ENCODE assay signal across 15 cellular contexts in genomic region chr1:93255222-93256079, GRCh38.
DNase-seq lines count a peak whose midpoint lies in the region; ATAC-seq, FAIRE-seq and TF ChIP-seq lines count a peak whose summit lies in the region.
"Had no signal": no experiment of that assay in that cellular context is flagged by ENCODE, and none has a peak within 500 bp of the region (broad histone marks: within the 10 kb centered on the region; RNA-seq: fewer than 3 reads in every experiment).

No MANE protein-coding gene starts in this region.

- H3K4me3 Mint-ChIP-seq in osteocyte (ENCODE audit: unreplicated experiment) = no peak overlapping the region
- H3K4me3 Mint-ChIP-seq: activated naive CD4-positive, alpha-beta T cell treated with anti-CD3 and anti-CD28 coated beads, Interleukin-2, amount 50 U/mL, for 24 hours had no signal

- peaks cover 9% of the 10 kb centered on the region for H3K9me3 Mint-ChIP-seq in osteocyte (ENCODE audit: unreplicated experiment)

- intact Hi-C loops in prostate gland (cut with DNase I) = no loop called here

- peak overlapping the region; percentile 14 for H3K27ac Mint-ChIP-seq in osteocyte (ENCODE audit: unreplicated experiment)
- H3K27ac Mint-ChIP-seq: activated naive CD4-positive, alpha-beta T cell treated with anti-CD3 and anti-CD28 coated beads, Interleukin-2, amount 50 U/mL, for 24 hours had no signal

- no peaks in the 10 kb centered on the region for H3K27me3 Mint-ChIP-seq in osteocyte (ENCODE audit: unreplicated experiment)
- H3K27me3 Mint-ChIP-seq: activated naive CD4-positive, alpha-beta T cell treated with anti-CD3 and anti-CD28 coated beads, Interleukin-2, amount 50 U/mL, for 24 hours had no signal

- 94% methylated on average over 8 of the region's 8 CpGs for WGBS in prostate gland

- H3K36me3 ChIP-seq in prostate gland = no peaks in the 10 kb centered on the region
- H3K36me3 ChIP-seq in H7 (replicated peaks; ENCODE audit: control insufficient read depth, insufficient read depth, low read length) = peaks cover 1% of the 10 kb centered on the region

- H3K36me3 Mint-ChIP-seq in osteocyte (ENCODE audit: unreplicated experiment) = peaks cover 11% of the 10 kb centered on the region

- no peak for ATAC-seq in HG03439 (IDR thresholded peaks at IDR 0.05; ENCODE audit: unreplicated experiment)
- ATAC-seq: left lobe of liver, Right ventricle myocardium inferior had no signal

- H3K27me3 ChIP-seq in prostate gland (replicated peaks; ENCODE audit: insufficient read depth) (no peaks in the 10 kb centered on the region), H7 (ENCODE audit: control insufficient read depth, insufficient read depth, low read length) (no peaks in the 10 kb centered on the region)

- H3K4me3 ChIP-seq in prostate gland = no peak overlapping the region
- no peak overlapping the region for H3K4me3 ChIP-seq in H7 (ENCODE audit: insufficient read depth, low read depth, low read length)
- H3K4me3 ChIP-seq: coronary artery, skin epidermis had no signal

- H3K4me1 ChIP-seq in prostate gland (replicated peaks) = no peaks in the 10 kb centered on the region

- H3K4me1 Mint-ChIP-seq in osteocyte (ENCODE audit: unreplicated experiment) = peaks cover 3% of the 10 kb centered on the region
- H3K4me1 Mint-ChIP-seq: activated naive CD4-positive, alpha-beta T cell treated with anti-CD3 and anti-CD28 coated beads, Interleukin-2, amount 50 U/mL, for 24 hours had no signal

- peak; percentile 60 for DNase-seq in RKO (ENCODE audit: low spot score)
- DNase-seq in epithelial cell of prostate (ENCODE audit: low read depth, low spot score) = peak; percentile 20
- DNase-seq in osteocyte (ENCODE audit: extremely low spot score, unreplicated experiment) = no peak
- no peak for DNase-seq in prostate gland (ENCODE audit: low spot score)
- DNase-seq in H7 = no peak
- DNase-seq in activated CD4-positive, alpha-beta T cell treated with anti-CD3 and anti-CD28 coated beads, Interleukin-2, amount 50 U/mL, for 4 hours = no peak
- DNase-seq: Calu3, glutamatergic neuron had no signal

- FAIRE-seq in G401.6 (lab: Jason Lieb, UNC) = peak; percentile 71

- no peak for TF ChIP-seq POLR2A in prostate gland (IDR thresholded peaks at IDR 0.05)

- TF ChIP-seq CTCF in osteocyte (IDR thresholded peaks at IDR 0.05) (no peak), prostate gland (IDR thresholded peaks at IDR 0.05) (no peak)

- H3K9me3 ChIP-seq in prostate gland = no peaks in the 10 kb centered on the region

- no peak overlapping the region for H3K27ac ChIP-seq in epithelial cell of prostate
- H3K27ac ChIP-seq in prostate gland = no peak overlapping the region
- H3K27ac ChIP-seq: coronary artery, skin epidermis had no signal

Comparison
In these comparisons a context has a peak if more than half of its experiments do, and no peak if none do; other contexts are left out.
1. DNase-seq: peak in RKO (single experiment) and epithelial cell of prostate (single experiment); none in osteocyte (single experiment), prostate gland (single experiment), H7 (single experiment) and activated CD4-positive, alpha-beta T cell treated with anti-CD3 and anti-CD28 coated beads, Interleukin-2, amount 50 U/mL, for 4 hours (0 of 2).